14 cellular contexts compared by ENCODE assay signal in genomic region chr1:59163268-59164092, GRCh38.
A peak's percentile ranks its signal among the peaks of the same experiment; 100 is the strongest.
DNase-seq lines count a peak whose midpoint lies in the region; ATAC-seq lines count a peak whose summit lies in the region.
"Had no signal": no experiment of that assay in that cellular context is flagged by ENCODE, and none has a peak within 500 bp of the region (broad histone marks: within the 10 kb centered on the region; RNA-seq: fewer than 3 reads in every experiment).

No MANE protein-coding gene starts in this region.

- H3K27me3 ChIP-seq in skeletal muscle satellite cell (ENCODE audit: control insufficient read depth, insufficient read depth, low read length): no peaks in the 10 kb centered on the region
- H3K27me3 ChIP-seq: upper lobe of left lung had no signal

- no peaks in the 10 kb centered on the region for H3K4me1 Mint-ChIP-seq in activated T-cell treated with anti-CD3 and anti-CD28 coated beads, Interleukin-2, amount 50 U/mL, for 4 hours (ENCODE audit: low read depth)

- no peaks in the 10 kb centered on the region for H3K36me3 ChIP-seq in skeletal muscle satellite cell (ENCODE audit: insufficient read depth, low read length)
- H3K36me3 ChIP-seq: neutrophil, upper lobe of left lung had no signal

- no peaks in the 10 kb centered on the region for H3K9me3 ChIP-seq in skeletal muscle satellite cell (replicated peaks; ENCODE audit: low read length)

- no peaks in the 10 kb centered on the region for H3K36me3 Mint-ChIP-seq in activated T-cell treated with anti-CD3 and anti-CD28 coated beads, Interleukin-2, amount 50 U/mL, for 4 hours (ENCODE audit: insufficient read depth)

- peak overlapping the region; percentile 71 for H3K9ac ChIP-seq in skeletal muscle satellite cell (ENCODE audit: low read depth, low read length)

- peaks cover 6% of the 10 kb centered on the region for H3K9me3 Mint-ChIP-seq in activated T-cell treated with anti-CD3 and anti-CD28 coated beads, Interleukin-2, amount 50 U/mL, for 4 hours

- H3K27me3 Mint-ChIP-seq in activated T-cell treated with anti-CD3 and anti-CD28 coated beads, Interleukin-2, amount 50 U/mL, for 4 hours (ENCODE audit: low read depth): peaks cover 10% of the 10 kb centered on the region

- DNase-seq in NCI-H1417 (lab: John Stamatoyannopoulos, UW) (peak in 2 of 3 experiments; percentile 18 to 72), NCI-H1417 treated with DMSO at 0.1 percent for 48 hours (lab: John Stamatoyannopoulos, UW) (no peak), RPMI7951 (ENCODE audit: low read depth) (peak; percentile 98), epidermal melanocyte (ENCODE audit: insufficient read length, low spot score) (peak; percentile 44)
- DNase-seq in activated T-cell treated with anti-CD3 and anti-CD28 coated beads, Interleukin-2, amount 50 U/mL, for 4 hours: no peak
- DNase-seq: 8988T; activated T-cell treated with anti-CD3 and anti-CD28 coated beads, Interleukin-2, amount 50 U/mL, for 48 hours; NCI-H524 treated with DMSO at 0.1 percent for 48 hours; T1000; upper lobe of left lung had no signal

- ATAC-seq in GM21717 (IDR thresholded peaks at IDR 0.05; ENCODE audit: unreplicated experiment): no peak
- no peak for ATAC-seq in HG03135 (IDR thresholded peaks at IDR 0.05; ENCODE audit: unreplicated experiment)
- no peak for ATAC-seq in activated T-cell treated with anti-CD3 and anti-CD28 coated beads, Interleukin-2, amount 50 U/mL, for 4 hours

- H3K4me2 ChIP-seq in skeletal muscle satellite cell (ENCODE audit: low read length): peak overlapping the region; percentile 40

- H3K4me3 ChIP-seq in skeletal muscle satellite cell (ENCODE audit: low read length): peak overlapping the region; percentile 16
- H3K4me3 ChIP-seq: upper lobe of left lung had no signal

- peaks cover 44% of the 10 kb centered on the region for H3K4me1 ChIP-seq in skeletal muscle satellite cell (ENCODE audit: control insufficient read depth, insufficient read depth, low read length)
- H3K4me1 ChIP-seq: upper lobe of left lung had no signal

- no peak overlapping the region for H3K4me3 Mint-ChIP-seq in activated T-cell treated with anti-CD3 and anti-CD28 coated beads, Interleukin-2, amount 50 U/mL, for 4 hours

Comparison
In these comparisons a context has a peak if more than half of its experiments do, and no peak if none do; other contexts are left out.
1. DNase-seq: peak in NCI-H1417 (2 of 3), RPMI7951 (single experiment) and epidermal melanocyte (single experiment); none in NCI-H1417 treated with DMSO at 0.1 percent for 48 hours (single experiment) and activated T-cell treated with anti-CD3 and anti-CD28 coated beads, Interleukin-2, amount 50 U/mL, for 4 hours (single experiment).